ENCODE assay signal across 1 cellular context in genomic region chr3:129316121-129317013, GRCh38.
TF ChIP-seq lines count a peak whose summit lies in the region.

No MANE protein-coding gene starts in this region.

TF ChIP-seq in HepG2, 621 proteins besides CTCF, POLR2A, EP300 and RAD21 (continued from another document):
- TF ChIP-seq ZBTB26 (CRISPR knock-in tag; IDR thresholded peaks at IDR 0.05; ENCODE audit: borderline replicate concordance) (no peak), HNF4G (IDR thresholded peaks at IDR 0.05; ENCODE audit: borderline replicate concordance, low read depth, low read length) (peak; percentile 20; the same call in 1 of the 2 replicates), HNF4G (CRISPR knock-in tag; IDR thresholded peaks at IDR 0.05; ENCODE audit: borderline replicate concordance, low read depth) (no peak), MTA3 (CRISPR knock-in tag; IDR thresholded peaks at IDR 0.05) (no peak), THAP8 (CRISPR knock-in tag; IDR thresholded peaks at IDR 0.05; ENCODE audit: borderline replicate concordance) (no peak), ATF7 (IDR thresholded peaks at IDR 0.05) (no peak), ATF7 (CRISPR knock-in tag; IDR thresholded peaks at IDR 0.05) (no peak), ZNF687 (CRISPR knock-in tag; IDR thresholded peaks at IDR 0.05) (peak; percentile 74), POGZ (CRISPR knock-in tag; IDR thresholded peaks at IDR 0.05) (peak; percentile 17; the same call in 1 of the 2 replicates), ATF7-NPFF (CRISPR knock-in tag; IDR thresholded peaks at IDR 0.05; ENCODE audit: low read depth) (peak; percentile 90), ZNF430 (CRISPR knock-in tag; IDR thresholded peaks at IDR 0.05) (no peak), FUBP1 (CRISPR knock-in tag; IDR thresholded peaks at IDR 0.05; ENCODE audit: borderline replicate concordance) (no peak), GPN1 (CRISPR knock-in tag; IDR thresholded peaks at IDR 0.05; ENCODE audit: borderline replicate concordance) (peak; percentile 74; the same call in 1 of the 2 replicates), HMGXB3 (CRISPR knock-in tag; IDR thresholded peaks at IDR 0.05; ENCODE audit: borderline replicate concordance) (no peak), ZNF546 (CRISPR knock-in tag; conservative IDR thresholded peaks at IDR 0.05) (no peak), RORA (CRISPR knock-in tag; IDR thresholded peaks at IDR 0.05) (no peak), ZNF768 (CRISPR knock-in tag; IDR thresholded peaks at IDR 0.05) (peak; percentile 75), PATZ1 (CRISPR knock-in tag; IDR thresholded peaks at IDR 0.05) (peak; percentile 62), SSRP1 (CRISPR knock-in tag; IDR thresholded peaks at IDR 0.05) (no peak), ZSCAN29 (CRISPR knock-in tag; conservative IDR thresholded peaks at IDR 0.05) (0 out of 2 replicates have a peak, but pooled peaks have one; percentile 48), PITX1 (CRISPR knock-in tag; IDR thresholded peaks at IDR 0.05) (peak; percentile 9; the same call in 1 of the 2 replicates), ZBTB25 (CRISPR knock-in tag; IDR thresholded peaks at IDR 0.05) (peak; percentile 83), ARNT2 (CRISPR knock-in tag; IDR thresholded peaks at IDR 0.05; ENCODE audit: low read depth) (peak; percentile 62; the same call in 1 of the 2 replicates), ZKSCAN8 (CRISPR knock-in tag; IDR thresholded peaks at IDR 0.05; ENCODE audit: borderline replicate concordance) (0 out of 2 replicates have a peak, but pooled peaks have one; percentile 20), ZMYM3 (CRISPR knock-in tag; IDR thresholded peaks at IDR 0.05) (no peak), NFYC (CRISPR knock-in tag; IDR thresholded peaks at IDR 0.05) (peak; percentile 8; the same call in 1 of the 2 replicates), PHF20 (CRISPR knock-in tag; IDR thresholded peaks at IDR 0.05) (no peak), ZNF513 (CRISPR knock-in tag; conservative IDR thresholded peaks at IDR 0.05) (no peak), ZNF674 (CRISPR knock-in tag; IDR thresholded peaks at IDR 0.05; ENCODE audit: low read depth) (no peak), JARID2 (CRISPR knock-in tag; IDR thresholded peaks at IDR 0.05; ENCODE audit: insufficient replicate concordance) (no peak), TCF12 (IDR thresholded peaks at IDR 0.05) (no peak), TCF12 (CRISPR knock-in tag; IDR thresholded peaks at IDR 0.05) (peak; percentile 50; the same call in 1 of the 2 replicates)
TF ChIP-seq in HepG2: peak in this region for 250.
